Comparison of ENCODE assay signal across 8 cellular contexts in the genomic region with DNA sequence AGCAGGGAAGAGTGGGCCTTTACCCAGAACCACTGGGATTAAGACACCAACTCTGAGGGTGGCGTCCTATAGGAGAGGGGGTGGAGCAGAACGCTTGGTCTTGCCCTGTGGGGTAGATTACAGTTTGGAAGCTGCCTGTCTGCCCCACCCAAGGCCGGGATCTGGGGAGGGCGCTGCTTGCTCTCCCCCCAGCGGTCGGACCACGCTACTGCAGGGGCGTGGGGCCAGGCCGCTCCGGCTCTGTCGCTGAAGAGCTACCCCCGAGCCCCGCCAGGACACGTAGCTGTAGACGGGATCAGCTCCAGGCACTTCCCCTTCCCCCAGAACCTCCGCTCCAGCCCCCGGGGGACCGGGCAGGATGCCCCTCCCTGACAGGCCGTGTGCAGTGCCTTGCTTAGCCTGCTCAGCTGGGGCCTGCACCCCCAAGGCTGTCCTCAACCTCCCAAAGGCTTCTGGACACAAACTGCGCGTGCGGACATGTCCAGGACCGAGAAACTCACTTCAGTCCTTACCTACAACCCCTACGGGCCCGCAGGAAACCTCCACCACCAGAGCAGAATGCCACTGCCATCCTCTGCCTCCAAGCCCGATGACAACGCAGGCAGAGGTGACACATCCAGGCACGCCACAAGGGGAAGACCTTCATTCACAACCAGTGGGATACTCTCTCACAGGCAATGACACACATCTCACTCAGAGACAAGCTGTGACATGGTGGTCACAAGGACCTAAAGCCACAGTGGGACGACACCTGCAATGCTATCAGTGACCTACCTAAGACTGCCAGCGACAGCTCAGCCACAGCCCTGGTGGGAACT.
DNase-seq lines count a peak whose midpoint lies in the region; ATAC-seq and TF ChIP-seq lines count a peak whose summit lies in the region.

No MANE protein-coding gene starts in this region.

- peak overlapping the region; percentile 6; the same call in 1 of the 2 replicates for H3K4me3 ChIP-seq in WERI-Rb-1 (ENCODE audit: low read depth, low read length)
- peak overlapping the region; percentile 93 to 95 for H3K4me3 ChIP-seq in cardiac fibroblast (replicated peaks in 1 of 2; ENCODE audit: low read depth in 2 of 2, low read length in 2 of 2)

- no peaks in the 10 kb centered on the region for H3K36me3 ChIP-seq in WERI-Rb-1

- DNase-seq in Ammon's horn (ENCODE audit: low spot score) (peak; percentile 81), GM19238 (ENCODE audit: insufficient read length, low spot score) (peak; percentile 68), NCI-H2029 treated with DMSO at 0.1 percent for 48 hours (lab: John Stamatoyannopoulos, UW) (peak; percentile 63), WERI-Rb-1 (peak; percentile 73), cardiac fibroblast (ENCODE audit: low read depth in 2 of 2) (peak; percentile 87 to 88), iris pigment epithelial cell (ENCODE audit: low read depth) (peak; percentile 70)
- DNase-seq in stimulated activated CD4-positive, alpha-beta T cell treated with anti-CD3 and anti-CD28 coated beads, Interleukin-12 subunit alpha, Interleukin-12 subunit beta, amount 100 ng/mL, for 4 hours: peak; percentile 76

- H3K27me3 ChIP-seq in WERI-Rb-1 (ENCODE audit: insufficient read depth, low read depth, severe bottlenecking): peaks cover 34% of the 10 kb centered on the region

- no peak for ATAC-seq in GM19328 (IDR thresholded peaks at IDR 0.05; ENCODE audit: unreplicated experiment)

- no peak overlapping the region for H3K27ac ChIP-seq in WERI-Rb-1

- no peaks in the 10 kb centered on the region for H3K9me3 ChIP-seq in WERI-Rb-1 (ENCODE audit: severe bottlenecking)

- TF ChIP-seq CTCF in WERI-Rb-1 (IDR thresholded peaks at IDR 0.05; ENCODE audit: low read depth, low read length) (peak; percentile 98), cardiac fibroblast (IDR thresholded peaks at IDR 0.05; ENCODE audit: low read depth, low read length) (peak; percentile 98)
